ENCODE assay signal across 8 cellular contexts in genomic region chr6:169724554-169725269, GRCh38. TPM values are rescaled to one million over a fixed set of nuclear protein-coding genes. Genes with fewer than 3 reads are reported as not detected.
DNase-seq lines count a peak whose midpoint lies in the region; ATAC-seq and TF ChIP-seq lines count a peak whose summit lies in the region.

No MANE protein-coding gene starts in this region.

- peaks cover 4% of the 10 kb centered on the region for H3K36me3 Mint-ChIP-seq in activated T-cell treated with anti-CD3 and anti-CD28 coated beads, Interleukin-2, amount 50 U/mL, for 4 hours (ENCODE audit: insufficient read depth)
- H3K36me3 Mint-ChIP-seq in naive B cell: no peaks in the 10 kb centered on the region

- peaks cover 36% of the 10 kb centered on the region for H3K4me1 ChIP-seq in A673 (ENCODE audit: insufficient read depth, low read length, poor library complexity, severe bottlenecking)

- H3K27me3 ChIP-seq in A673 (replicated peaks; ENCODE audit: insufficient read depth, low read depth, low read length, poor library complexity): no peaks in the 10 kb centered on the region

- H3K4me3 Mint-ChIP-seq in activated T-cell treated with anti-CD3 and anti-CD28 coated beads, Interleukin-2, amount 50 U/mL, for 4 hours: peak overlapping the region; percentile 83
- peak overlapping the region; percentile 58 to 93 (median 86) for H3K4me3 Mint-ChIP-seq in naive B cell

- POLR2A ChIA-PET in A673 (lab: Charles Lee; ENCODE audit: low non-redundant PET): no interaction called here

- CTCF ChIA-PET in A673 (lab: Charles Lee): no interaction called here

- DNase-seq in A673 (ENCODE audit: low spot score) (peak; percentile 75), NCI-H82 treated with DMSO at 0.1 percent for 48 hours (lab: John Stamatoyannopoulos, UW; ENCODE audit: unreplicated experiment) (peak; percentile 33), naive B cell (peak; percentile 75)
- DNase-seq in activated T-cell treated with anti-CD3 and anti-CD28 coated beads, Interleukin-2, amount 50 U/mL, for 4 hours: peak; percentile 72
- DNase-seq in stimulated activated naive CD4-positive, alpha-beta T cell treated with Interleukin-2 at 50 U/mL for 16 hours (lab: John Stamatoyannopoulos, UW): peak; percentile 72

- H3K9me3 ChIP-seq in A673 (ENCODE audit: low read depth, low read length, poor library complexity, severe bottlenecking): no peaks in the 10 kb centered on the region

- peak overlapping the region; percentile 64 to 93 (median 88) for H3K27ac Mint-ChIP-seq in naive B cell

- no TSS peak for BruUV-seq in A673 (replicated peaks; lab: Mats Ljungman, UMichigan)

- H3K4me1 Mint-ChIP-seq in activated T-cell treated with anti-CD3 and anti-CD28 coated beads, Interleukin-2, amount 50 U/mL, for 4 hours (ENCODE audit: low read depth): peaks cover 29% of the 10 kb centered on the region
- H3K4me1 Mint-ChIP-seq in naive B cell: peaks cover 21 to 26% (median 22%) of the 10 kb centered on the region in 3 donors

- no peak for TF ChIP-seq CTCF in A673 (conservative IDR thresholded peaks at IDR 0.05; ENCODE audit: low read depth, low read length)

- no peaks in the 10 kb centered on the region for H3K9me3 Mint-ChIP-seq in activated T-cell treated with anti-CD3 and anti-CD28 coated beads, Interleukin-2, amount 50 U/mL, for 4 hours
- no peaks in the 10 kb centered on the region for H3K9me3 Mint-ChIP-seq in naive B cell

- H3K27me3 Mint-ChIP-seq in activated T-cell treated with anti-CD3 and anti-CD28 coated beads, Interleukin-2, amount 50 U/mL, for 4 hours (ENCODE audit: low read depth): no peaks in the 10 kb centered on the region
- H3K27me3 Mint-ChIP-seq in naive B cell: no peaks in the 10 kb centered on the region

- H3K27ac ChIP-seq in A673 (ENCODE audit: low read depth, low read length, poor library complexity, severe bottlenecking): peak overlapping the region; percentile 78

- intact Hi-C loops in A673 (cut with micrococcal nuclease; ENCODE audit: unreplicated experiment): loop anchor here (2.0 to 5.0 kb wide), 2 partner anchors 26 to 803 kb away; partner anchors contain the start of genes DYNLT2 and ERMARD

- no peaks in the 10 kb centered on the region for H3K36me3 ChIP-seq in A673 (ENCODE audit: insufficient read depth, low read length, poor library complexity, severe bottlenecking)

- ATAC-seq in GM18519 (IDR thresholded peaks at IDR 0.05; ENCODE audit: low FRiP score, unreplicated experiment) (peak; percentile 28), HG03045 (IDR thresholded peaks at IDR 0.05; ENCODE audit: unreplicated experiment) (peak; percentile 38), esophagus mucosa (peak; percentile 47), naive B cell (ENCODE audit: low read depth in 2 of 2) (peak; percentile 53 to 57)
- ATAC-seq in activated T-cell treated with anti-CD3 and anti-CD28 coated beads, Interleukin-2, amount 50 U/mL, for 4 hours: peak; percentile 52 to 53

- peak overlapping the region; percentile 61 for H3K4me3 ChIP-seq in A673 (ENCODE audit: low read depth, low read length, poor library complexity, severe bottlenecking)

RNA-seq across cellular contexts. Expression of gene PHF10, which starts 0.4 kb away (rescaled TPM):
- total RNA-seq in A673 (2021) (58.4 and 61.4 TPM in 2 replicates), esophagus mucosa (25.4 TPM)
- 10 to 100 TPM; 49.6 to 58.7 (median 53.8) TPM for total RNA-seq in activated T-cell treated with anti-CD3 and anti-CD28 coated beads, Interleukin-2, amount 50 U/mL, for 4 hours
- 10 to 100 TPM; 12.9 to 22.9 (median 17.6) TPM for polyA plus RNA-seq in naive B cell (ENCODE audit: low read depth in 6 of 6)

RNA-seq across cellular contexts. Expression of gene C6orf120, which starts 22.8 kb away (rescaled TPM):
- total RNA-seq in A673 (2021): 23.2 and 25.9 TPM in 2 replicates
- 10 to 100 TPM; 31.2 to 32.0 (median 31.4) TPM for total RNA-seq in activated T-cell treated with anti-CD3 and anti-CD28 coated beads, Interleukin-2, amount 50 U/mL, for 4 hours
- 11.4 TPM for total RNA-seq in esophagus mucosa
- 10 to 100 TPM in 2 of 6 donors, 1 to 10 TPM in 4; 8.2 to 12.1 (median 9.2) TPM for polyA plus RNA-seq in naive B cell (ENCODE audit: low read depth in 6 of 6)

RNA-seq across cellular contexts. Expression of gene WDR27, which starts 22.9 kb away (rescaled TPM):
- total RNA-seq in A673 (2021): 77.3 and 89.1 TPM in 2 replicates
- total RNA-seq in activated T-cell treated with anti-CD3 and anti-CD28 coated beads, Interleukin-2, amount 50 U/mL, for 4 hours: 10 to 100 TPM; 11.9 to 14.4 (median 13.4) TPM
- total RNA-seq in esophagus mucosa: 24.4 TPM
- polyA plus RNA-seq in naive B cell (ENCODE audit: low read depth in 6 of 6): 10 to 100 TPM in 5 of 6 donors, 1 to 10 TPM in 1; 9.9 to 17.8 (median 15.2) TPM

RNA-seq across cellular contexts. Expression of gene DYNLT2, which starts 26.7 kb away (rescaled TPM):
- total RNA-seq in A673 (2021): 2.4 TPM in 2 replicates
- total RNA-seq in activated T-cell treated with anti-CD3 and anti-CD28 coated beads, Interleukin-2, amount 50 U/mL, for 4 hours: 1 to 10 TPM in 2 of 3 donors, under 1 TPM in 1; 0.95 to 1.7 (median 1.6) TPM
- 0.84 TPM for total RNA-seq in esophagus mucosa
- under 1 TPM in 5 of 6 donors, not detected in 1; 0.56 to 0.98 (median 0.57) TPM for polyA plus RNA-seq in naive B cell (ENCODE audit: low read depth in 6 of 6)

RNA-seq across cellular contexts. Expression of gene ERMARD, which starts 26.7 kb away (rescaled TPM):
- total RNA-seq in A673 (2021) (19.6 and 23.2 TPM in 2 replicates), esophagus mucosa (19.6 TPM)
- 10 to 100 TPM; 19.2 to 26.0 (median 22.4) TPM for total RNA-seq in activated T-cell treated with anti-CD3 and anti-CD28 coated beads, Interleukin-2, amount 50 U/mL, for 4 hours
- 10 to 100 TPM in 4 of 6 donors, 1 to 10 TPM in 2; 8.2 to 19.4 (median 12.9) TPM for polyA plus RNA-seq in naive B cell (ENCODE audit: low read depth in 6 of 6)

Comparison
In these comparisons a context has a peak if more than half of its experiments do, and no peak if none do; other contexts are left out.
1. Peak in every context shown above with its lines: DNase-seq, ATAC-seq, H3K4me3 ChIP-seq and H3K27ac ChIP-seq.